Comparison of ENCODE assay signal across 1 cellular context in the genomic region with DNA sequence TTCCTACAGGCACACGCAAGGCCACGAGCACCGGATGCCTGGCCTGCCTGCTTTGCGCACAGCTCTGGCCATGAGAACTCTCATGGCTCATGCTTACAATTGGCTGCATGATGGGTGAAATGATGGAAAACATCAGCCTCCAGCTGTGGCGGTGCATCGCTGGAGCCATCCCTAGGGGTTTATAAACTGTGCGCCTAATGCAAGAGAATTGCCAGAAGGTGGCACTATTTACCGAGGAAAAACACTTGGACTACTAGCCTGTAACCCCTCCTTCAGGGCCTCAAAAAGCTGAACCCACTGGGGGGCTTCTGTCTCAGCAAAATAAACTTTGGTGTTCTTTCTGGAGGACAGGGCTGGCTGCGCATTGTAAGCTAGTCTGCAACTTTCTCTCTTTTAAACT.
TF ChIP-seq lines count a peak whose summit lies in the region.

No MANE protein-coding gene starts in this region.

TF ChIP-seq in HepG2, 621 proteins besides CTCF, POLR2A, EP300 and RAD21 (continued from another document):
- no peak for TF ChIP-seq KMT2A (CRISPR knock-in tag; IDR thresholded peaks at IDR 0.05)
- TF ChIP-seq STAG1 (CRISPR knock-in tag; IDR thresholded peaks at IDR 0.05): peak; percentile 43
- no peak for TF ChIP-seq XRCC5 (optimal IDR thresholded peaks at IDR 0.05; ENCODE audit: low read length)
- no peak for TF ChIP-seq CEBPZ (IDR thresholded peaks at IDR 0.05; ENCODE audit: low read length)
- TF ChIP-seq, protein P1, sequence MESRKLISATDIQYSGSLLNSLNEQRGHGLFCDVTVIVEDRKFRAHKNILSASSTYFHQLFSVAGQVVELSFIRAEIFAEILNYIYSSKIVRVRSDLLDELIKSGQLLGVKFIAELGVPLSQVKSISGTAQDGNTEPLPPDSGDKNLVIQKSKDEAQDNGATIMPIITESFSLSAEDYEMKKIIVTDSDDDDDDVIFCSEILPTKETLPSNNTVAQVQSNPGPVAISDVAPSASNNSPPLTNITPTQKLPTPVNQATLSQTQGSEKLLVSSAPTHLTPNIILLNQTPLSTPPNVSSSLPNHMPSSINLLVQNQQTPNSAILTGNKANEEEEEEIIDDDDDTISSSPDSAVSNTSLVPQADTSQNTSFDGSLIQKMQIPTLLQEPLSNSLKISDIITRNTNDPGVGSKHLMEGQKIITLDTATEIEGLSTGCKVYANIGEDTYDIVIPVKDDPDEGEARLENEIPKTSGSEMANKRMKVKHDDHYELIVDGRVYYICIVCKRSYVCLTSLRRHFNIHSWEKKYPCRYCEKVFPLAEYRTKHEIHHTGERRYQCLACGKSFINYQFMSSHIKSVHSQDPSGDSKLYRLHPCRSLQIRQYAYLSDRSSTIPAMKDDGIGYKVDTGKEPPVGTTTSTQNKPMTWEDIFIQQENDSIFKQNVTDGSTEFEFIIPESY (CRISPR knock-in tag; IDR thresholded peaks at IDR 0.05): peak; percentile 90
- TF ChIP-seq KDM2A (CRISPR knock-in tag; IDR thresholded peaks at IDR 0.05; ENCODE audit: borderline replicate concordance, low read depth): no peak
- no peak for TF ChIP-seq ZNF557 (CRISPR knock-in tag; IDR thresholded peaks at IDR 0.05)
- TF ChIP-seq ZNF10 (CRISPR knock-in tag; IDR thresholded peaks at IDR 0.05; ENCODE audit: borderline replicate concordance, low read depth): no peak
- no peak for TF ChIP-seq ZNF761 (CRISPR knock-in tag; conservative IDR thresholded peaks at IDR 0.05)
- no peak for TF ChIP-seq FOXO1 (CRISPR knock-in tag; IDR thresholded peaks at IDR 0.05)
- TF ChIP-seq HMG20B (CRISPR knock-in tag; conservative IDR thresholded peaks at IDR 0.05): no peak
- no peak for TF ChIP-seq HHEX (CRISPR knock-in tag; IDR thresholded peaks at IDR 0.05)
